Comparison of ENCODE assay signal across 22 cellular contexts in the genomic region with DNA sequence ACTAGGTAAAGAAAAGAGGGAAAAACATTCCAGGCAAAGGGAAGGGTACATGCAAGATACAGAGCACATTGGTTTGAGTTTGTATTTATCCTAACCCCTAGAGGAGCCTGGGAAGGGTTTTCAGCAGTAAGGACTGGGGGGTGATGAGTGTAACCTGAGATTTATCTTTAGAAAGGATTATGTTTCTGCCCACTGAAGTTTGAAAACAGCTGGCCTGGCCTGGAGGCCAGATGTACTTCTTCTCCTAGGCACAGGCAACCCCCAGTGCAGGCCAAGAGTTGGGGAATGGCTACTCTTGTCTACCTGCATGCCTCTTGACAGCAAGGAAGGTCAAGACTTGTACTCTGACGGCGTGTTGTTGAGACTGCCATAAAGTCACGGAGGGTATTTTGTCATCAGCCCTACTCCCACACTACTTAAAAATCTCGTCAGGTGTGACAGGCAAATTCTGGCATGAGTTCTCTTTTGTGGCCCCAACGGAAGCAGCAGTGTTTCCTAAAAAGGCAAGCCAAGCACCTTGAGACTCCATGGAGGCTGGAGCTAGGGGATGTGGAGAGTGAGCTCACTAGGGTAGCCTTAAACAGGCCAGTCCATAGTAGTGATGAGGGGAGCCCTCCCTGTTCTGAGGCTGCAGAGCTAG.
DNase-seq lines count a peak whose midpoint lies in the region; ATAC-seq, FAIRE-seq and TF ChIP-seq lines count a peak whose summit lies in the region.
"Had no signal": no experiment of that assay in that cellular context is flagged by ENCODE, and none has a peak within 500 bp of the region (broad histone marks: within the 10 kb centered on the region; RNA-seq: fewer than 3 reads in every experiment).

No MANE protein-coding gene starts in this region.

- H3K36me3 ChIP-seq in HEK293 (ENCODE audit: control insufficient read depth in 2 of 2, insufficient read depth in 1 of 2, low read length in 2 of 2) (no peaks in the 10 kb centered on the region), GM12878 (ENCODE audit: control insufficient read depth in 2 of 2, insufficient read depth in 2 of 2, low read length in 1 of 2) (no peaks in the 10 kb centered on the region)
- H3K36me3 ChIP-seq: BLaER1 treated with 17β-estradiol and CSF1 and Interleukin-3, amounts not matched to agents 10 nM and 100 nM; MG63 had no signal

- H3K9me3 Mint-ChIP-seq in nephron progenitor cell (no peaks in the 10 kb centered on the region), Calu3 (ENCODE audit: low read depth, unreplicated experiment) (peaks cover 15% of the 10 kb centered on the region)
- H3K9me3 Mint-ChIP-seq: CD8-positive, alpha-beta T cell had no signal

- in situ Hi-C loops in GM12878 (cut with MboI), result loop anchor here (10.0 kb wide), 1 partner anchor 874 kb away; no protein-coding TSS in a partner anchor

- H3K9me3 ChIP-seq in HEK293 (ENCODE audit: control insufficient read depth, insufficient read depth, low read depth, low read length) (no peaks in the 10 kb centered on the region), GM12878 (replicated peaks; ENCODE audit: control insufficient read depth, insufficient read depth, low read length) (no peaks in the 10 kb centered on the region)
- H3K9me3 ChIP-seq: BLaER1 treated with 17β-estradiol and CSF1 and Interleukin-3, amounts not matched to agents 10 nM and 100 nM; MG63; SK-N-SH had no signal

- intact Hi-C loops in GM12878 (cut with micrococcal nuclease; ENCODE audit: unreplicated experiment), result loop anchor here (10.0 kb wide), 1 partner anchor 874 kb away; no protein-coding TSS in a partner anchor
- intact Hi-C loops in Calu3 (cut with micrococcal nuclease; ENCODE audit: unreplicated experiment), result no loop called here

- H3K4me1 ChIP-seq in HEK293 (ENCODE audit: control insufficient read depth, insufficient read depth, low read length) (peaks cover 3% of the 10 kb centered on the region; the same call in 1 of the 2 replicates), GM12878 (ENCODE audit: control insufficient read depth, insufficient read depth, low read length) (peaks cover 37% of the 10 kb centered on the region)

- SMC1A ChIA-PET in GM12878 (lab: Charles Lee; ENCODE audit: uncharacterized antibody, unreplicated experiment), result interaction anchor here (2.3 kb wide), 1 partner anchor 9 kb away, joined by 7 read pairs; no protein-coding TSS in a partner anchor

- TF ChIP-seq EP300 in GM12878 (IDR thresholded peaks at IDR 0.05; ENCODE audit: borderline replicate concordance in 1 of 2, control insufficient read depth in 1 of 2, low read depth in 2 of 2, low read length in 2 of 2), result no peak

- H3K27me3 Mint-ChIP-seq in nephron progenitor cell (ENCODE audit: low read depth, poor library complexity) (no peaks in the 10 kb centered on the region), Calu3 (ENCODE audit: unreplicated experiment) (no peaks in the 10 kb centered on the region)

- TF ChIP-seq POLR2A in GM12878 (IDR thresholded peaks at IDR 0.05; ENCODE audit: low read depth, low read length), result no peak

- CTCF ChIA-PET in HEK293 (lab: Yijun Ruan, JAX) (interaction anchor here (0.6 kb wide), 1 partner anchor 792 kb away, joined by 3 read pairs; no protein-coding TSS in a partner anchor), GM12878 (lab: Yijun Ruan, JAX) (interaction anchor here (0.9 to 1.8 kb wide), 2 partner anchors 9 to 13 kb away, joined by 3 to 5 read pairs; no protein-coding TSS in a partner anchor), Calu3 (lab: Charles Lee) (no interaction called here)

- BruUV-seq in GM12878 (replicated peaks; lab: Mats Ljungman, UMichigan) (no TSS peak), Calu3 (replicated peaks; lab: Mats Ljungman, UMichigan) (no TSS peak)

- RAD21 ChIA-PET in GM12878 (lab: Charles Lee; ENCODE audit: unreplicated experiment), result interaction anchor here (0.5 kb wide), 1 partner anchor 219 kb away, joined by 3 read pairs; no protein-coding TSS in a partner anchor

- H3K4me1 Mint-ChIP-seq in nephron progenitor cell, result peaks cover 65% of the 10 kb centered on the region
- no peaks in the 10 kb centered on the region for H3K4me1 Mint-ChIP-seq in Calu3 (ENCODE audit: low read depth, unreplicated experiment)
- H3K4me1 Mint-ChIP-seq: T-cell had no signal

- H3K36me3 Mint-ChIP-seq in nephron progenitor cell (ENCODE audit: low read depth), result no peaks in the 10 kb centered on the region
- no peaks in the 10 kb centered on the region for H3K36me3 Mint-ChIP-seq in Calu3 (ENCODE audit: insufficient read depth, unreplicated experiment)
- H3K36me3 Mint-ChIP-seq: CD8-positive, alpha-beta T cell; T-cell had no signal

- H3K4me3 ChIP-seq in HEK293 (ENCODE audit: low read depth, low read length) (no peak overlapping the region), GM12878 (no peak overlapping the region)
- H3K4me3 ChIP-seq: BLaER1 treated with 17β-estradiol and CSF1 and Interleukin-3, amounts not matched to agents 10 nM and 100 nM; GM23248; MG63 had no signal

- H3K27me3 ChIP-seq in GM12878 (replicated peaks in 1 of 2; ENCODE audit: control insufficient read depth in 2 of 2, insufficient read depth in 2 of 2, low read length in 1 of 2), result 0 out of 4 replicates have a peak, but pooled peaks cover 0 to 1% of the 10 kb centered on the region in 2 experiments
- H3K27me3 ChIP-seq: BLaER1 treated with 17β-estradiol and CSF1 and Interleukin-3, amounts not matched to agents 10 nM and 100 nM; MG63 had no signal

- POLR2A ChIA-PET in HEK293 (lab: Yijun Ruan, JAX) (no interaction called here), GM12878 (lab: Charles Lee) (no interaction called here)

- TF ChIP-seq RAD21 in GM12878 (IDR thresholded peaks at IDR 0.05; ENCODE audit: insufficient read depth, low read depth, low read length), result no peak

- FAIRE-seq in GM12878 (lab: Jason Lieb, UNC), result no peak

- ATAC-seq in GM12878 (no peak), GM21723 (IDR thresholded peaks at IDR 0.05; ENCODE audit: unreplicated experiment) (no peak)
- ATAC-seq: CD8-positive, alpha-beta T cell; T-cell had no signal

- WGBS in GM12878 (ENCODE audit: insufficient coverage, insufficient replicate concordance, low lambda C conversion rate, missing lambda C conversion rate), result 19% methylated on average over 5 of the region's 5 CpGs

- H3K4me2 ChIP-seq in GM12878 (ENCODE audit: control insufficient read depth, insufficient read depth), result no peak overlapping the region
- H3K4me2 ChIP-seq: BLaER1 treated with 17β-estradiol and CSF1 and Interleukin-3, amounts not matched to agents 10 nM and 100 nM; SK-N-SH had no signal

- TF ChIP-seq CTCF in HEK293 (tag by site-specific recombination; IDR thresholded peaks at IDR 0.05) (no peak), GM12878 (IDR thresholded peaks at IDR 0.05 in 2 of 3, conservative IDR thresholded peaks at IDR 0.05 in 1 of 3; ENCODE audit: control insufficient read depth in 2 of 3, extremely low read depth in 1 of 3, insufficient read depth in 1 of 3, low read depth in 3 of 3, low read length in 3 of 3) (no peak), nephron progenitor cell (IDR thresholded peaks at IDR 0.05) (no peak), Calu3 (IDR thresholded peaks at IDR 0.05; ENCODE audit: unreplicated experiment) (no peak)

- no peaks in the 10 kb centered on the region for H4K20me1 ChIP-seq in GM12878 (ENCODE audit: control insufficient read depth, insufficient read depth)
- H4K20me1 ChIP-seq: BLaER1 treated with 17β-estradiol and CSF1 and Interleukin-3, amounts not matched to agents 10 nM and 100 nM had no signal

- no peak overlapping the region for H3K27ac ChIP-seq in HEK293 (ENCODE audit: extremely low read depth, low read depth, low read length)
- H3K27ac ChIP-seq in GM12878 (ENCODE audit: control insufficient read depth, insufficient read depth), result no peak overlapping the region
- H3K27ac ChIP-seq: BLaER1 treated with 17β-estradiol and CSF1 and Interleukin-3, amounts not matched to agents 10 nM and 100 nM; GM23248; HL-60 had no signal

- no peak overlapping the region for H3K4me3 Mint-ChIP-seq in nephron progenitor cell
- no peak overlapping the region for H3K4me3 Mint-ChIP-seq in Calu3 (ENCODE audit: low read depth, unreplicated experiment)
- H3K4me3 Mint-ChIP-seq: CD8-positive, alpha-beta T cell; T-cell had no signal

- H3K9ac ChIP-seq in GM12878 (ENCODE audit: control insufficient read depth, insufficient read depth, low read length), result no peak overlapping the region
- H3K9ac ChIP-seq: BLaER1 treated with 17β-estradiol and CSF1 and Interleukin-3, amounts not matched to agents 10 nM and 100 nM; GM23248; SK-N-SH had no signal

- H3K79me2 ChIP-seq in GM12878 (ENCODE audit: control insufficient read depth, insufficient read depth, low read length), result no peaks in the 10 kb centered on the region

- H2AFZ ChIP-seq in GM12878 (ENCODE audit: control insufficient read depth, low read depth, low read length), result peak overlapping the region; percentile 37
- H2AFZ ChIP-seq: GM23248 had no signal

- H3K27ac Mint-ChIP-seq in nephron progenitor cell (peak overlapping the region; percentile 20), Calu3 (ENCODE audit: unreplicated experiment) (no peak overlapping the region)
- H3K27ac Mint-ChIP-seq: CD8-positive, alpha-beta T cell; T-cell had no signal

- DNase-seq in NCI-H524 (lab: John Stamatoyannopoulos, UW), result peak; percentile 30 to 84
- DNase-seq in GM12878 (ENCODE audit: low read depth, low spot score), result no peak
- no peak for DNase-seq in nephron progenitor cell
- no peak for DNase-seq in NCI-H1092 treated with DMSO at 0.1 percent for 48 hours (lab: John Stamatoyannopoulos, UW)
- DNase-seq in Calu3, result no peak
- DNase-seq: CD8-positive, alpha-beta T cell; DND-41; GM23248; HCEC 1CT; MG63; NCI-H1048; NCI-H2081 treated with DMSO at 0.1 percent for 48 hours; NCI-H226; NCI-H526; OCI-M1; SHP77; SK-N-SH; T-cell had no signal

TF ChIP-seq in HEK293, 187 proteins besides CTCF, POLR2A, EP300 and RAD21 (continues in another document):
- TF ChIP-seq, protein P1, sequence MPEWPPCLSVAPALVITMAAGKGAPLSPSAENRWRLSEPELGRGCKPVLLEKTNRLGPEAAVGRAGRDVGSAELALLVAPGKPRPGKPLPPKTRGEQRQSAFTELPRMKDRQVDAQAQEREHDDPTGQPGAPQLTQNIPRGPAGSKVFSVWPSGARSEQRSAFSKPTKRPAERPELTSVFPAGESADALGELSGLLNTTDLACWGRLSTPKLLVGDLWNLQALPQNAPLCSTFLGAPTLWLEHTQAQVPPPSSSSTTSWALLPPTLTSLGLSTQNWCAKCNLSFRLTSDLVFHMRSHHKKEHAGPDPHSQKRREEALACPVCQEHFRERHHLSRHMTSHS (tag by site-specific recombination; IDR thresholded peaks at IDR 0.05), result no peak
- no peak for TF ChIP-seq KLF7 (tag by site-specific recombination; IDR thresholded peaks at IDR 0.05; ENCODE audit: borderline replicate concordance)

TF ChIP-seq in GM12878, 131 proteins besides CTCF, POLR2A, EP300 and RAD21 (continues in another document):
- TF ChIP-seq SMC3 (IDR thresholded peaks at IDR 0.05; ENCODE audit: borderline replicate concordance, low read length) (no peak), PAX5 (IDR thresholded peaks at IDR 0.05; ENCODE audit: borderline replicate concordance, low read depth, low read length) (no peak), SRF (IDR thresholded peaks at IDR 0.05; ENCODE audit: low read depth in 2 of 2, low read length in 2 of 2) (peak; percentile 74 to 78; a peak in 3 of 4 replicates), CREB1 (IDR thresholded peaks at IDR 0.05; ENCODE audit: low read depth) (peak; percentile 33; the same call in 1 of the 2 replicates), CBX3 (IDR thresholded peaks at IDR 0.05; ENCODE audit: borderline replicate concordance, low read depth) (no peak), PML (IDR thresholded peaks at IDR 0.05; ENCODE audit: low read length) (no peak)

Comparison
In these comparisons a context has a peak if more than half of its experiments do, and no peak if none do; other contexts are left out.
1. DNase-seq: peak in NCI-H524 (2 of 2); none in GM12878 (single experiment), nephron progenitor cell (single experiment), NCI-H1092 treated with DMSO at 0.1 percent for 48 hours (single experiment) and Calu3 (single experiment).